In the genomic region with DNA sequence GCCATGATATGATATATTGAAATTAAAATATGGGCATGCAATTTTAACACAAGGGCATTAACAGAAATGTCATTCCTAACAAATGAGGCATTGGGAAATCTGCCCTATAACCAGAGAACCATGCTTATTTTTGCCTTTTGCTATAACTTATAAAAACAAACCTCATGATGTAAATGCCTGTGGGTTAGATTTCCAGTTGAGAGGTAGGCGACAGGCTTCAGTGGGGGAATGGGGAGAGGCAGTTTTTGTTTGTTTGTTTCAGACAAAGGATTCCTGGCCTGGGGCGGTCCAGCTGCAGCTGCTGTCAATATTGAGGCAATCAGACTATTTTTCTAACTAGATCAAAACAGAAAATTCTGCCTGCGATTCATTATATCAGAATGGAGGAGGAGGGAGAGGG, we compare ENCODE assay signal across 2 cellular contexts.
TF ChIP-seq lines count a peak whose summit lies in the region.

No MANE protein-coding gene starts in this region.

TF ChIP-seq in SK-N-SH, 30 proteins besides CTCF, POLR2A, EP300 and RAD21 (continued from another document):
- TF ChIP-seq, protein P1, sequence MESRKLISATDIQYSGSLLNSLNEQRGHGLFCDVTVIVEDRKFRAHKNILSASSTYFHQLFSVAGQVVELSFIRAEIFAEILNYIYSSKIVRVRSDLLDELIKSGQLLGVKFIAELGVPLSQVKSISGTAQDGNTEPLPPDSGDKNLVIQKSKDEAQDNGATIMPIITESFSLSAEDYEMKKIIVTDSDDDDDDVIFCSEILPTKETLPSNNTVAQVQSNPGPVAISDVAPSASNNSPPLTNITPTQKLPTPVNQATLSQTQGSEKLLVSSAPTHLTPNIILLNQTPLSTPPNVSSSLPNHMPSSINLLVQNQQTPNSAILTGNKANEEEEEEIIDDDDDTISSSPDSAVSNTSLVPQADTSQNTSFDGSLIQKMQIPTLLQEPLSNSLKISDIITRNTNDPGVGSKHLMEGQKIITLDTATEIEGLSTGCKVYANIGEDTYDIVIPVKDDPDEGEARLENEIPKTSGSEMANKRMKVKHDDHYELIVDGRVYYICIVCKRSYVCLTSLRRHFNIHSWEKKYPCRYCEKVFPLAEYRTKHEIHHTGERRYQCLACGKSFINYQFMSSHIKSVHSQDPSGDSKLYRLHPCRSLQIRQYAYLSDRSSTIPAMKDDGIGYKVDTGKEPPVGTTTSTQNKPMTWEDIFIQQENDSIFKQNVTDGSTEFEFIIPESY (IDR thresholded peaks at IDR 0.05; ENCODE audit: borderline replicate concordance, low read depth): no peak

TF ChIP-seq in SK-N-SH treated with all-trans-retinoic acid at 6 μM for 48 hours, 23 proteins besides CTCF, POLR2A, EP300 and RAD21 (continued from another document):
- TF ChIP-seq, protein P2, sequence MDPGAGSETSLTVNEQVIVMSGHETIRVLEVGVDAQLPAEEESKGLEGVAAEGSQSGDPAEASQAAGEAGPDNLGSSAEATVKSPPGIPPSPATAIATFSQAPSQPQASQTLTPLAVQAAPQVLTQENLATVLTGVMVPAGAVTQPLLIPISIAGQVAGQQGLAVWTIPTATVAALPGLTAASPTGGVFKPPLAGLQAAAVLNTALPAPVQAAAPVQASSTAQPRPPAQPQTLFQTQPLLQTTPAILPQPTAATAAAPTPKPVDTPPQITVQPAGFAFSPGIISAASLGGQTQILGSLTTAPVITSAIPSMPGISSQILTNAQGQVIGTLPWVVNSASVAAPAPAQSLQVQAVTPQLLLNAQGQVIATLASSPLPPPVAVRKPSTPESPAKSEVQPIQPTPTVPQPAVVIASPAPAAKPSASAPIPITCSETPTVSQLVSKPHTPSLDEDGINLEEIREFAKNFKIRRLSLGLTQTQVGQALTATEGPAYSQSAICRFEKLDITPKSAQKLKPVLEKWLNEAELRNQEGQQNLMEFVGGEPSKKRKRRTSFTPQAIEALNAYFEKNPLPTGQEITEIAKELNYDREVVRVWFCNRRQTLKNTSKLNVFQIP (CRISPR knock-in tag; IDR thresholded peaks at IDR 0.05; ENCODE audit: borderline replicate concordance, low read depth): no peak
- TF ChIP-seq OSR1 (CRISPR knock-in tag; IDR thresholded peaks at IDR 0.05): no peak
- TF ChIP-seq ZFP30 (CRISPR knock-in tag; IDR thresholded peaks at IDR 0.05): no peak
- TF ChIP-seq ZNF70 (CRISPR knock-in tag; IDR thresholded peaks at IDR 0.05): no peak
- TF ChIP-seq ZNF8 (CRISPR knock-in tag; IDR thresholded peaks at IDR 0.05): no peak
- TF ChIP-seq, protein P3, sequence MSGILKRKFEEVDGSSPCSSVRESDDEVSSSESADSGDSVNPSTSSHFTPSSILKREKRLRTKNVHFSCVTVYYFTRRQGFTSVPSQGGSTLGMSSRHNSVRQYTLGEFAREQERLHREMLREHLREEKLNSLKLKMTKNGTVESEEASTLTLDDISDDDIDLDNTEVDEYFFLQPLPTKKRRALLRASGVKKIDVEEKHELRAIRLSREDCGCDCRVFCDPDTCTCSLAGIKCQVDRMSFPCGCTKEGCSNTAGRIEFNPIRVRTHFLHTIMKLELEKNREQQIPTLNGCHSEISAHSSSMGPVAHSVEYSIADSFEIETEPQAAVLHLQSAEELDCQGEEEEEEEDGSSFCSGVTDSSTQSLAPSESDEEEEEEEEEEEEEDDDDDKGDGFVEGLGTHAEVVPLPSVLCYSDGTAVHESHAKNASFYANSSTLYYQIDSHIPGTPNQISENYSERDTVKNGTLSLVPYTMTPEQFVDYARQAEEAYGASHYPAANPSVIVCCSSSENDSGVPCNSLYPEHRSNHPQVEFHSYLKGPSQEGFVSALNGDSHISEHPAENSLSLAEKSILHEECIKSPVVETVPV (CRISPR knock-in tag; IDR thresholded peaks at IDR 0.05): no peak
- no peak for TF ChIP-seq ISL1 (CRISPR knock-in tag; IDR thresholded peaks at IDR 0.05)
- TF ChIP-seq BACH2 (CRISPR knock-in tag; IDR thresholded peaks at IDR 0.05; ENCODE audit: borderline replicate concordance): no peak
- no peak for TF ChIP-seq TOX (CRISPR knock-in tag; IDR thresholded peaks at IDR 0.05; ENCODE audit: borderline replicate concordance)
- TF ChIP-seq SNAI2 (CRISPR knock-in tag; IDR thresholded peaks at IDR 0.05): no peak
- TF ChIP-seq, protein P4, sequence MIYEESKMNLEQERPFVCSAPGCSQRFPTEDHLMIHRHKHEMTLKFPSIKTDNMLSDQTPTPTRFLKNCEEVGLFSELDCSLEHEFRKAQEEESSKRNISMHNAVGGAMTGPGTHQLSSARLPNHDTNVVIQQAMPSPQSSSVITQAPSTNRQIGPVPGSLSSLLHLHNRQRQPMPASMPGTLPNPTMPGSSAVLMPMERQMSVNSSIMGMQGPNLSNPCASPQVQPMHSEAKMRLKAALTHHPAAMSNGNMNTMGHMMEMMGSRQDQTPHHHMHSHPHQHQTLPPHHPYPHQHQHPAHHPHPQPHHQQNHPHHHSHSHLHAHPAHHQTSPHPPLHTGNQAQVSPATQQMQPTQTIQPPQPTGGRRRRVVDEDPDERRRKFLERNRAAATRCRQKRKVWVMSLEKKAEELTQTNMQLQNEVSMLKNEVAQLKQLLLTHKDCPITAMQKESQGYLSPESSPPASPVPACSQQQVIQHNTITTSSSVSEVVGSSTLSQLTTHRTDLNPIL (CRISPR knock-in tag; IDR thresholded peaks at IDR 0.05; ENCODE audit: low read depth): no peak
- TF ChIP-seq, protein P5, sequence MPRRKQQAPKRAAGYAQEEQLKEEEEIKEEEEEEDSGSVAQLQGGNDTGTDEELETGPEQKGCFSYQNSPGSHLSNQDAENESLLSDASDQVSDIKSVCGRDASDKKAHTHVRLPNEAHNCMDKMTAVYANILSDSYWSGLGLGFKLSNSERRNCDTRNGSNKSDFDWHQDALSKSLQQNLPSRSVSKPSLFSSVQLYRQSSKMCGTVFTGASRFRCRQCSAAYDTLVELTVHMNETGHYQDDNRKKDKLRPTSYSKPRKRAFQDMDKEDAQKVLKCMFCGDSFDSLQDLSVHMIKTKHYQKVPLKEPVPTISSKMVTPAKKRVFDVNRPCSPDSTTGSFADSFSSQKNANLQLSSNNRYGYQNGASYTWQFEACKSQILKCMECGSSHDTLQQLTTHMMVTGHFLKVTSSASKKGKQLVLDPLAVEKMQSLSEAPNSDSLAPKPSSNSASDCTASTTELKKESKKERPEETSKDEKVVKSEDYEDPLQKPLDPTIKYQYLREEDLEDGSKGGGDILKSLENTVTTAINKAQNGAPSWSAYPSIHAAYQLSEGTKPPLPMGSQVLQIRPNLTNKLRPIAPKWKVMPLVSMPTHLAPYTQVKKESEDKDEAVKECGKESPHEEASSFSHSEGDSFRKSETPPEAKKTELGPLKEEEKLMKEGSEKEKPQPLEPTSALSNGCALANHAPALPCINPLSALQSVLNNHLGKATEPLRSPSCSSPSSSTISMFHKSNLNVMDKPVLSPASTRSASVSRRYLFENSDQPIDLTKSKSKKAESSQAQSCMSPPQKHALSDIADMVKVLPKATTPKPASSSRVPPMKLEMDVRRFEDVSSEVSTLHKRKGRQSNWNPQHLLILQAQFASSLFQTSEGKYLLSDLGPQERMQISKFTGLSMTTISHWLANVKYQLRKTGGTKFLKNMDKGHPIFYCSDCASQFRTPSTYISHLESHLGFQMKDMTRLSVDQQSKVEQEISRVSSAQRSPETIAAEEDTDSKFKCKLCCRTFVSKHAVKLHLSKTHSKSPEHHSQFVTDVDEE (CRISPR knock-in tag; IDR thresholded peaks at IDR 0.05): no peak
- no peak for TF ChIP-seq ZFP3 (CRISPR knock-in tag; IDR thresholded peaks at IDR 0.05)
